ENCODE assay signal across 8 cellular contexts in genomic region chr6:82247634-82248232, GRCh38. TPM values are rescaled to one million over a fixed set of nuclear protein-coding genes. Genes with fewer than 3 reads are reported as not detected.
DNase-seq lines count a peak whose midpoint lies in the region; ATAC-seq and TF ChIP-seq lines count a peak whose summit lies in the region.

Gene IBTK, minus strand, starts transcription at chr6:82247744. Its CDS starts 7,258 bp downstream, at chr6:82240486.

- H3K27me3 Mint-ChIP-seq in T-helper 1 cell treated with Interleukin-12 subunit alpha and Interleukin-12 subunit beta and Interleukin-4 antibody, amounts not matched to agents 30 μg/mL and 1 μg/mL, for 36 hours (ENCODE audit: low read depth), result no peaks in the 10 kb centered on the region

- peak within 1 kb of the TSS; percentile 95 for H3K4me3 Mint-ChIP-seq in T-helper 1 cell treated with Interleukin-12 subunit alpha and Interleukin-12 subunit beta and Interleukin-4 antibody, amounts not matched to agents 30 μg/mL and 1 μg/mL, for 36 hours

- peak within 1 kb of the TSS; percentile 73 to 82 for H3K4me3 ChIP-seq in uterus

- H3K9me3 Mint-ChIP-seq in T-helper 1 cell treated with Interleukin-12 subunit alpha and Interleukin-12 subunit beta and Interleukin-4 antibody, amounts not matched to agents 30 μg/mL and 1 μg/mL, for 36 hours, result no peaks in the 10 kb centered on the region

- H3K36me3 Mint-ChIP-seq in T-helper 1 cell treated with Interleukin-12 subunit alpha and Interleukin-12 subunit beta and Interleukin-4 antibody, amounts not matched to agents 30 μg/mL and 1 μg/mL, for 36 hours (ENCODE audit: low read depth), result peaks cover 20% of the 10 kb centered on the region

- TF ChIP-seq POLR2A in uterus (IDR thresholded peaks at IDR 0.05), result peak; percentile 54 to 58

- H3K27me3 ChIP-seq in uterus, result no peaks in the 10 kb centered on the region

- intact Hi-C loops in left ventricle myocardium superior (cut with micrococcal nuclease) (no loop called here), uterus (cut with DNase I; ENCODE audit: low total_unique reads) (no loop called here)

- H3K4me1 ChIP-seq in uterus, result no peaks in the 10 kb centered on the region

- no peaks in the 10 kb centered on the region for H3K9me3 ChIP-seq in uterus

- ATAC-seq in HG02884 (IDR thresholded peaks at IDR 0.05; ENCODE audit: unreplicated experiment) (peak; percentile 81), left ventricle myocardium superior (peak; percentile 99)

- H3K27ac Mint-ChIP-seq in T-helper 1 cell treated with Interleukin-12 subunit alpha and Interleukin-12 subunit beta and Interleukin-4 antibody, amounts not matched to agents 30 μg/mL and 1 μg/mL, for 36 hours, result peak within 1 kb of the TSS; percentile 96

- H3K4me1 Mint-ChIP-seq in T-helper 1 cell treated with Interleukin-12 subunit alpha and Interleukin-12 subunit beta and Interleukin-4 antibody, amounts not matched to agents 30 μg/mL and 1 μg/mL, for 36 hours (ENCODE audit: low read depth), result peaks cover 33% of the 10 kb centered on the region

- DNase-seq in GM13977 (ENCODE audit: low spot score) (peak; percentile 91), NCI-H1694 (lab: John Stamatoyannopoulos, UW) (peak; percentile 85), amniotic stem cell (lab: John Stamatoyannopoulos, UW) (peak; percentile 59), left ventricle myocardium superior (peak; percentile 96), pulmonary artery endothelial cell (ENCODE audit: low read depth, low spot score) (peak; percentile 77), uterus (peak; percentile 94 to 97)

- TF ChIP-seq CTCF in GM13977 (IDR thresholded peaks at IDR 0.05; ENCODE audit: extremely low read depth, insufficient read depth, missing control alignments) (no peak), uterus (IDR thresholded peaks at IDR 0.05) (no peak)

- in situ Hi-C loops in GM13977 (cut with MboI; ENCODE audit: low pct_unique_long_range_greater_than_20kb, low sequenced_read_pairs, unreplicated experiment), result loop anchor here (25.0 kb wide), 1 partner anchor 965 kb away; no protein-coding TSS in a partner anchor

- H3K27ac ChIP-seq in uterus, result peak within 1 kb of the TSS; percentile 94

- H3K36me3 ChIP-seq in uterus, result no peaks in the 10 kb centered on the region

RNA-seq across cellular contexts. Expression of gene IBTK, which starts in this region (rescaled TPM):
- total RNA-seq in left ventricle myocardium superior (30.7 TPM), pulmonary artery endothelial cell (41.8 and 44.8 TPM in 2 replicates), uterus (10 to 100 TPM; 17.7 to 82.6 (median 34.3) TPM)

Comparison
In these comparisons a context has a peak if more than half of its experiments do, and no peak if none do; other contexts are left out.
1. Peak in every context shown above with its lines: DNase-seq, ATAC-seq, H3K4me3 ChIP-seq and H3K27ac ChIP-seq.